Comparison of ENCODE assay signal across 14 cellular contexts in genomic region chrX:9573282-9574106, GRCh38.
DNase-seq lines count a peak whose midpoint lies in the region; ATAC-seq, FAIRE-seq and TF ChIP-seq lines count a peak whose summit lies in the region.
"Had no signal": no experiment of that assay in that cellular context is flagged by ENCODE, and none has a peak within 500 bp of the region (broad histone marks: within the 10 kb centered on the region; RNA-seq: fewer than 3 reads in every experiment).

No MANE protein-coding gene starts in this region.

- H3K36me3 ChIP-seq in SK-N-SH (replicated peaks in 1 of 2; ENCODE audit: control insufficient read depth in 1 of 2, insufficient read depth in 2 of 2, low read length in 1 of 2), result no peaks in the 10 kb centered on the region
- no peaks in the 10 kb centered on the region for H3K36me3 ChIP-seq in HUES48 (ENCODE audit: control insufficient read depth, insufficient read depth, low read length)
- no peaks in the 10 kb centered on the region for H3K36me3 ChIP-seq in K562 (ENCODE audit: control insufficient read depth, insufficient read depth, low read length)
- H3K36me3 ChIP-seq in gastrocnemius medialis, result no peaks in the 10 kb centered on the region
- H3K36me3 ChIP-seq: brain microvascular endothelial cell had no signal

- ATAC-seq in SK-N-SH treated with all-trans-retinoic acid at 6 μM for 48 hours (0 out of 3 replicates have a peak, but pooled peaks have one; percentile 37), K562 (no peak), HG03139 (IDR thresholded peaks at IDR 0.05; ENCODE audit: unreplicated experiment) (no peak), GM19452 (IDR thresholded peaks at IDR 0.05; ENCODE audit: unreplicated experiment) (no peak), gastrocnemius medialis (no peak)
- ATAC-seq: esophagus mucosa had no signal

- no peak overlapping the region for H3K4me2 ChIP-seq in SK-N-SH
- H3K4me2 ChIP-seq in K562 (ENCODE audit: insufficient read depth, low read length), result no peak overlapping the region

- H2AFZ ChIP-seq in SK-N-SH (ENCODE audit: low read depth), result no peak overlapping the region
- H2AFZ ChIP-seq in K562 (ENCODE audit: low read depth, low read length), result no peak overlapping the region

- CTCF ChIA-PET in SK-N-SH (lab: Yijun Ruan, JAX) (no interaction called here), K562 (lab: Yijun Ruan, JAX; ENCODE audit: low intra/inter-chr PET ratio) (no interaction called here)

- H3K9me2 ChIP-seq in SK-N-SH, result no peaks in the 10 kb centered on the region

- intact Hi-C loops in K562 (cut with micrococcal nuclease) (no loop called here), gastrocnemius medialis (cut with DNase I; ENCODE audit: low total_unique reads) (no loop called here)

- H3K9me3 ChIP-seq in SK-N-SH (no peaks in the 10 kb centered on the region), HUES48 (ENCODE audit: control insufficient read depth, insufficient read depth, low read length) (no peaks in the 10 kb centered on the region), K562 (replicated peaks; ENCODE audit: control insufficient read depth, insufficient read depth, low read depth, low read length) (no peaks in the 10 kb centered on the region), gastrocnemius medialis (no peaks in the 10 kb centered on the region)

- H3K9me1 ChIP-seq in K562 (ENCODE audit: control insufficient read depth, insufficient read depth, low read length), result no peaks in the 10 kb centered on the region

- in situ Hi-C loops in K562 (cut with MboI) (no loop called here), gastrocnemius medialis (cut with MboI; ENCODE audit: low sequenced_read_pairs in 4 of 4) (no loop called here)

- no peaks in the 10 kb centered on the region for H3F3A ChIP-seq in SK-N-SH (replicated peaks; ENCODE audit: insufficient read depth)

- TF ChIP-seq EP300 in SK-N-SH (IDR thresholded peaks at IDR 0.05; ENCODE audit: borderline replicate concordance in 1 of 2, low read depth in 1 of 2, low read length in 1 of 2) (no peak), K562 (IDR thresholded peaks at IDR 0.05; ENCODE audit: low read length) (no peak)

- H4K20me1 ChIP-seq in SK-N-SH (ENCODE audit: insufficient read depth) (no peaks in the 10 kb centered on the region), K562 (replicated peaks; ENCODE audit: control insufficient read depth, insufficient read depth, low read length) (peaks cover 7% of the 10 kb centered on the region; the same call in 1 of the 2 replicates)

- H3K79me2 ChIP-seq in SK-N-SH (ENCODE audit: insufficient read depth) (no peaks in the 10 kb centered on the region; the same call in 1 of the 2 replicates), K562 (ENCODE audit: control insufficient read depth, insufficient read depth, low read length) (peaks cover 20% of the 10 kb centered on the region)

- 32% methylated on average over 12 of the region's 12 CpGs for WGBS in SK-N-SH (ENCODE audit: low lambda C conversion rate)
- 78% methylated on average over 10 of the region's 12 CpGs for WGBS in K562 (ENCODE audit: insufficient coverage, low coverage, missing lambda C conversion rate)

- no peak for TF ChIP-seq RAD21 in SK-N-SH (IDR thresholded peaks at IDR 0.05; ENCODE audit: low read length)
- TF ChIP-seq RAD21 in K562 (CRISPR knock-in tag; conservative IDR thresholded peaks at IDR 0.05 in 1 of 2, IDR thresholded peaks at IDR 0.05 in 1 of 2), result no peak

- TF ChIP-seq POLR2A in K562 (conservative IDR thresholded peaks at IDR 0.05) (no peak), gastrocnemius medialis (IDR thresholded peaks at IDR 0.05) (no peak)

- no peak for TF ChIP-seq CTCF in SK-N-SH (IDR thresholded peaks at IDR 0.05)
- TF ChIP-seq CTCF in K562 (IDR thresholded peaks at IDR 0.05 in 2 of 3, conservative IDR thresholded peaks at IDR 0.05 in 1 of 3; ENCODE audit: insufficient read depth in 2 of 3, low read depth in 1 of 3, low read length in 3 of 3), result no peak
- no peak for TF ChIP-seq CTCF in gastrocnemius medialis (IDR thresholded peaks at IDR 0.05 in 4 of 5, conservative IDR thresholded peaks at IDR 0.05 in 1 of 5)

- no peak for FAIRE-seq in K562 (lab: Jason Lieb, UNC)
- FAIRE-seq: HTR-8/SVneo, keratinocyte had no signal

- no peak overlapping the region for H3K4me3 ChIP-seq in SK-N-SH (ENCODE audit: low read depth in 2 of 2, low read length in 1 of 2)
- peak overlapping the region; percentile 30; the same call in 1 of the 2 replicates for H3K4me3 ChIP-seq in HUES48 (ENCODE audit: low read depth, low read length)
- no peak overlapping the region for H3K4me3 ChIP-seq in K562
- H3K4me3 ChIP-seq in gastrocnemius medialis, result no peak overlapping the region

- no TSS peak for BruUV-seq in K562 (replicated peaks; lab: Mats Ljungman, UMichigan)

- POLR2A ChIA-PET in SK-N-SH (lab: Yijun Ruan, JAX) (no interaction called here), K562 (lab: Yijun Ruan, JAX) (no interaction called here)

- H3K27me3 ChIP-seq in SK-N-SH (ENCODE audit: insufficient read depth), result no peaks in the 10 kb centered on the region; the same call in 1 of the 2 replicates
- no peaks in the 10 kb centered on the region for H3K27me3 ChIP-seq in HUES48 (ENCODE audit: control insufficient read depth, insufficient read depth, low read length)
- no peaks in the 10 kb centered on the region for H3K27me3 ChIP-seq in K562 (ENCODE audit: control insufficient read depth in 2 of 2, insufficient read depth in 2 of 2, low read length in 2 of 2)
- H3K27me3 ChIP-seq in gastrocnemius medialis, result no peaks in the 10 kb centered on the region
- H3K27me3 ChIP-seq: brain microvascular endothelial cell had no signal

- H3K27ac ChIP-seq in SK-N-SH (ENCODE audit: low read depth in 2 of 2, low read length in 1 of 2) (no peak overlapping the region), HUES48 (ENCODE audit: low read depth, low read length) (peak overlapping the region; percentile 64), K562 (ENCODE audit: extremely low read depth, low read depth, low read length) (no peak overlapping the region), gastrocnemius medialis (no peak overlapping the region)
- H3K27ac ChIP-seq: brain microvascular endothelial cell had no signal

- H3K9ac ChIP-seq in SK-N-SH, result no peak overlapping the region
- H3K9ac ChIP-seq in HUES48 (ENCODE audit: low read depth, low read length), result no peak overlapping the region
- H3K9ac ChIP-seq in K562 (ENCODE audit: insufficient read depth in 1 of 2, low read depth in 2 of 2, low read length in 2 of 2), result no peak overlapping the region

- H3K4me1 ChIP-seq in SK-N-SH (ENCODE audit: control insufficient read depth in 1 of 2, insufficient read depth in 2 of 2, low read depth in 1 of 2, low read length in 1 of 2), result peaks cover 0 to 15% of the 10 kb centered on the region in 2 experiments; a peak in 1 of 4 replicates
- H3K4me1 ChIP-seq in HUES48 (ENCODE audit: control insufficient read depth, insufficient read depth, low read length), result peaks cover 51% of the 10 kb centered on the region
- peaks cover 0 to 5% of the 10 kb centered on the region in 2 experiments; a peak in 2 of 5 replicates for H3K4me1 ChIP-seq in K562 (replicated peaks in 1 of 2; ENCODE audit: control insufficient read depth in 2 of 2, insufficient read depth in 2 of 2, low read length in 2 of 2)
- H3K4me1 ChIP-seq in gastrocnemius medialis, result peaks cover 0 to 7% of the 10 kb centered on the region in 2 donors

- DNase-seq in SK-N-SH (no peak), K562 (ENCODE audit: extremely low read depth in 1 of 4, low spot score in 3 of 4) (no peak), hypothalamus (lab: John Stamatoyannopoulos, UW) (no peak), gastrocnemius medialis (no peak)
- DNase-seq: activated T-cell treated with anti-CD3 and anti-CD28 coated beads for 4 hours, brain microvascular endothelial cell, nucleus accumbens had no signal

TF ChIP-seq in SK-N-SH treated with all-trans-retinoic acid at 6 μM for 48 hours, 23 proteins besides CTCF, POLR2A, EP300 and RAD21 (continues in another document):
- TF ChIP-seq PPARA (CRISPR knock-in tag; IDR thresholded peaks at IDR 0.05; ENCODE audit: borderline replicate concordance), result no peak

TF ChIP-seq in K562, 482 proteins besides CTCF, POLR2A, EP300 and RAD21 (continues in another document):
- no peak for TF ChIP-seq PBX2 (CRISPR knock-in tag; IDR thresholded peaks at IDR 0.05; ENCODE audit: low read depth)
- TF ChIP-seq PBX2 (tag; conservative IDR thresholded peaks at IDR 0.05; ENCODE audit: low read depth), result peak; percentile 77
- no peak for TF ChIP-seq C11orf30 (IDR thresholded peaks at IDR 0.05; ENCODE audit: low read depth)
- no peak for TF ChIP-seq RBM15 (IDR thresholded peaks at IDR 0.05; ENCODE audit: insufficient read depth, low read length)
- TF ChIP-seq ZNF316 (IDR thresholded peaks at IDR 0.05), result peak; percentile 29; the same call in 1 of the 2 replicates
- TF ChIP-seq PKNOX1 (IDR thresholded peaks at IDR 0.05), result no peak
- no peak for TF ChIP-seq EWSR1 (IDR thresholded peaks at IDR 0.05; ENCODE audit: borderline replicate concordance, low read depth, partially characterized antibody)
- no peak for TF ChIP-seq SAFB (IDR thresholded peaks at IDR 0.05; ENCODE audit: borderline replicate concordance, low read depth, low read length)
